In genomic region chr20:37649017-37649416, GRCh38 we compare ENCODE assay signal across 20 cellular contexts. TPM values are rescaled to one million over a fixed set of nuclear protein-coding genes. Genes with fewer than 3 reads are reported as not detected.
DNase-seq lines count a peak whose midpoint lies in the region; ATAC-seq and TF ChIP-seq lines count a peak whose summit lies in the region.
"Had no signal": no experiment of that assay in that cellular context is flagged by ENCODE, and none has a peak within 500 bp of the region (broad histone marks: within the 10 kb centered on the region; RNA-seq: fewer than 3 reads in every experiment).

No MANE protein-coding gene starts in this region.

- ATAC-seq in HG03175 (IDR thresholded peaks at IDR 0.05; ENCODE audit: unreplicated experiment) = no peak

- in situ Hi-C loops in GM23248 (cut with MboI) = no loop called here
- in situ Hi-C loops in GM13977 (cut with MboI; ENCODE audit: low pct_unique_long_range_greater_than_20kb, low sequenced_read_pairs, unreplicated experiment) = no loop called here

- H3K27me3 ChIP-seq in GM23248 (replicated peaks; ENCODE audit: insufficient read depth) (peaks cover 20% of the 10 kb centered on the region), MG63 (peaks cover 13% of the 10 kb centered on the region)
- H3K27me3 ChIP-seq: testis had no signal

- no peaks in the 10 kb centered on the region for H3K9me2 ChIP-seq in GM23248 (ENCODE audit: insufficient read depth)

- no peak overlapping the region for H3K27ac ChIP-seq in GM23248
- H3K27ac ChIP-seq: neutrophil, testis had no signal

- H3K4me3 ChIP-seq in GM23248 (no peak overlapping the region), MG63 (no peak overlapping the region), fibroblast of pulmonary artery (replicated peaks; ENCODE audit: low read depth, low read length) (no peak overlapping the region)
- H3K4me3 ChIP-seq: testis had no signal

- H3K79me2 ChIP-seq in GM23248 (ENCODE audit: insufficient read depth) = no peaks in the 10 kb centered on the region

- H3K9me3 ChIP-seq in GM23248 (ENCODE audit: low read depth) = no peaks in the 10 kb centered on the region
- H3K9me3 ChIP-seq in MG63 = no peaks in the 10 kb centered on the region
- H3K9me3 ChIP-seq: neutrophil, testis had no signal

- peaks cover 7% of the 10 kb centered on the region; the same call in 1 of the 2 replicates for H3K4me1 ChIP-seq in GM23248 (ENCODE audit: insufficient read depth)
- H3K4me1 ChIP-seq: testis had no signal

- no peaks in the 10 kb centered on the region for H3K36me3 ChIP-seq in GM23248 (ENCODE audit: low read depth)
- no peaks in the 10 kb centered on the region for H3K36me3 ChIP-seq in MG63
- H3K36me3 ChIP-seq: neutrophil had no signal

- no peak for TF ChIP-seq CTCF in fibroblast of pulmonary artery (IDR thresholded peaks at IDR 0.05; ENCODE audit: low read length, missing control alignments)
- TF ChIP-seq CTCF in GM13977 (IDR thresholded peaks at IDR 0.05; ENCODE audit: extremely low read depth, insufficient read depth, missing control alignments) = no peak

- H2AFZ ChIP-seq in GM23248 = no peak overlapping the region

- no peaks in the 10 kb centered on the region for H4K20me1 ChIP-seq in GM23248 (ENCODE audit: insufficient read depth)

- no peak overlapping the region for H3K9ac ChIP-seq in GM23248

- peak; percentile 59 for DNase-seq in GM23248
- DNase-seq in MG63 = peak; percentile 28
- DNase-seq in fibroblast of pulmonary artery (ENCODE audit: low read depth) = peak; percentile 11
- peak; percentile 5 for DNase-seq in renal cortical epithelial cell (ENCODE audit: low read depth)
- no peak for DNase-seq in DMS153 treated with DMSO at 0.1 percent for 48 hours (lab: John Stamatoyannopoulos, UW; ENCODE audit: unreplicated experiment)
- no peak for DNase-seq in GM13977 (ENCODE audit: low spot score)
- DNase-seq: activated CD4-positive, alpha-beta T cell treated with anti-CD3 and anti-CD28 coated beads, Interleukin-2, amount 10 ng/mL, durations not matched to agents 24 days and 14 days; activated gamma-delta T cell; activated naive CD8-positive, alpha-beta T cell treated with anti-CD3 and anti-CD28 coated beads, Interleukin-2, amount 10 ng/mL, durations not matched to agents 7 days and 5 days; activated T-cell treated with anti-CD3 and anti-CD28 coated beads, Interleukin-2, amount 50 U/mL, for 24 hours; head of caudate nucleus; Karpas-422; left cardiac atrium; NCI-H510A; stimulated activated naive CD4-positive, alpha-beta T cell; SW 1271; T1000; testis had no signal

- 60 to 63% methylated on average over 2 of the region's 2 CpGs for WGBS in GM23248 (ENCODE audit: low coverage in 1 of 2, low lambda C conversion rate in 2 of 2, missing lambda C conversion rate in 2 of 2), 2 experiments

- H3F3A ChIP-seq in GM23248 (ENCODE audit: insufficient read depth) = no peaks in the 10 kb centered on the region

- no peak overlapping the region for H3K4me2 ChIP-seq in GM23248 (ENCODE audit: unreplicated experiment)

RNA-seq across cellular contexts. Expression of gene CTNNBL1, which starts 44.8 kb away (rescaled TPM):
- 22.4 and 25.3 TPM in 2 replicates for total RNA-seq in GM23248 (2014; rRNA removed; shearing (Covaris generic))
- polyA plus RNA-seq in GM23248 (2016; fragmentation: Nextera tagmentation; extraction: Ambion mirVana) = 49.4 and 53.7 TPM in 2 replicates
- 44.9 and 49.3 TPM in 2 replicates for total RNA-seq in MG63 (2014; rRNA removed; shearing (Covaris generic); ENCODE audit: low replicate concordance)
- 28.8 and 29.4 TPM in 2 replicates for total RNA-seq in renal cortical epithelial cell

Comparison
In these comparisons a context has a peak if more than half of its experiments do, and no peak if none do; other contexts are left out.
1. DNase-seq: peak in GM23248 (single experiment), MG63 (single experiment), fibroblast of pulmonary artery (single experiment) and renal cortical epithelial cell (single experiment); none in DMS153 treated with DMSO at 0.1 percent for 48 hours (single experiment) and GM13977 (single experiment).